ENCODE assay signal across 12 cellular contexts in the genomic region with DNA sequence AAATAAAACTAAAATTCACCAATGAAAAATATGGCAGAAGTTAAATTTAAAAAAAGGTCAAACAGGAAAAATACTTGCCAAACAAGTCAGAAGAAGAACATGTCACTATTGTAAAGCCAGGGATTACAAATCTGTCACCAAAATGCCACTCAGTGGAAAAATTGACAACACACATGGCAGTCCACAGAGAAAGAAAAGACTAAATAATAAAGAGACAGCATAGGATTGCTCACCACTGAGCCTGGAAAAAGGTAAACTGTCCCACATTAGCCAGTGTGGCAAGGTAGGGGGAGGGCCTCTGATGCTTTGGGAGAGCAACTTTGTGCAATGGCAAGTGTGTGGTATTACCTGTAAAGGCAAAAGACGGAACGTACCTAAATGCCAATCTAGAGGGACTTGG.
DNase-seq lines count a peak whose midpoint lies in the region; ATAC-seq lines count a peak whose summit lies in the region.
"Had no signal": no experiment of that assay in that cellular context is flagged by ENCODE, and none has a peak within 500 bp of the region (broad histone marks: within the 10 kb centered on the region; RNA-seq: fewer than 3 reads in every experiment).

No MANE protein-coding gene starts in this region.

- intact Hi-C loops in CD4-positive, alpha-beta memory T cell (cut with micrococcal nuclease), result loop anchor here (10.0 kb wide), 1 partner anchor 121 kb away; no protein-coding TSS in a partner anchor
- intact Hi-C loops in activated T-helper 1 cell treated with anti-CD3 and anti-CD28 coated beads, Interleukin-12 subunit alpha, Interleukin-12 subunit beta, Interleukin-2, Interleukin-4 antibody, amounts not matched to agents 30 ng/mL and 10 ng/mL and 1 ng/mL, durations not matched to agents 14 hours and 24 hours and 36 hours (cut with micrococcal nuclease), result loop anchor here (5.0 to 10.0 kb wide), 4 partner anchors 123 to 1178 kb away; a partner anchor contains a TSS

- H3K4me3 Mint-ChIP-seq in CD4-positive, alpha-beta memory T cell, result peak overlapping the region in 6 of 8 donors; percentile 71 to 82 (median 78)
- H3K4me3 Mint-ChIP-seq in activated T-helper 1 cell treated with anti-CD3 and anti-CD28 coated beads, Interleukin-12 subunit alpha, Interleukin-12 subunit beta, Interleukin-2, Interleukin-4 antibody, amounts not matched to agents 30 ng/mL and 10 ng/mL and 1 ng/mL, durations not matched to agents 14 hours and 24 hours and 36 hours, result no peak overlapping the region
- H3K4me3 Mint-ChIP-seq in natural killer cell treated with Interleukin-12 subunit alpha and Interleukin-12 subunit beta and Interleukin-15 and Interleukin-18, amount 100 ng/mL, for 72 hours, result peak overlapping the region; percentile 77
- no peak overlapping the region for H3K4me3 Mint-ChIP-seq in stimulated activated memory B cell treated with anti-CD40 and anti-IgM and Interleukin-4, amounts not matched to agents 10 μg/mL and 1 μg/mL and 100 μg/mL, for 72 hours

- H3K27ac Mint-ChIP-seq in CD4-positive, alpha-beta memory T cell, result peak overlapping the region in 5 of 7 donors; percentile 45 to 90 (median 73)
- H3K27ac Mint-ChIP-seq in activated T-helper 1 cell treated with anti-CD3 and anti-CD28 coated beads, Interleukin-12 subunit alpha, Interleukin-12 subunit beta, Interleukin-2, Interleukin-4 antibody, amounts not matched to agents 30 ng/mL and 10 ng/mL and 1 ng/mL, durations not matched to agents 14 hours and 24 hours and 36 hours, result peak overlapping the region; percentile 79
- H3K27ac Mint-ChIP-seq in natural killer cell treated with Interleukin-12 subunit alpha and Interleukin-12 subunit beta and Interleukin-15 and Interleukin-18, amount 100 ng/mL, for 72 hours, result peak overlapping the region in 1 of 2 donors; percentile 60
- no peak overlapping the region for H3K27ac Mint-ChIP-seq in stimulated activated memory B cell treated with anti-CD40 and anti-IgM and Interleukin-4, amounts not matched to agents 10 μg/mL and 1 μg/mL and 100 μg/mL, for 72 hours

- peaks cover 28 to 57% (median 40%) of the 10 kb centered on the region in 4 donors for H3K4me1 Mint-ChIP-seq in CD4-positive, alpha-beta memory T cell
- peaks cover 41% of the 10 kb centered on the region for H3K4me1 Mint-ChIP-seq in activated T-helper 1 cell treated with anti-CD3 and anti-CD28 coated beads, Interleukin-12 subunit alpha, Interleukin-12 subunit beta, Interleukin-2, Interleukin-4 antibody, amounts not matched to agents 30 ng/mL and 10 ng/mL and 1 ng/mL, durations not matched to agents 14 hours and 24 hours and 36 hours (ENCODE audit: low read depth)
- peaks cover 39 to 57% of the 10 kb centered on the region in 2 donors for H3K4me1 Mint-ChIP-seq in natural killer cell treated with Interleukin-12 subunit alpha and Interleukin-12 subunit beta and Interleukin-15 and Interleukin-18, amount 100 ng/mL, for 72 hours (ENCODE audit: low read depth in 2 of 2)
- H3K4me1 Mint-ChIP-seq in stimulated activated memory B cell treated with anti-CD40 and anti-IgM and Interleukin-4, amounts not matched to agents 10 μg/mL and 1 μg/mL and 100 μg/mL, for 72 hours, result peaks cover 7% of the 10 kb centered on the region

- CTCF ChIA-PET in CD4-positive, alpha-beta memory T cell (lab: Charles Lee; ENCODE audit: partially characterized antibody), result no interaction called here

- no peaks in the 10 kb centered on the region for H3K36me3 Mint-ChIP-seq in CD4-positive, alpha-beta memory T cell
- H3K36me3 Mint-ChIP-seq in activated T-helper 1 cell treated with anti-CD3 and anti-CD28 coated beads, Interleukin-12 subunit alpha, Interleukin-12 subunit beta, Interleukin-2, Interleukin-4 antibody, amounts not matched to agents 30 ng/mL and 10 ng/mL and 1 ng/mL, durations not matched to agents 14 hours and 24 hours and 36 hours (ENCODE audit: low read depth), result no peaks in the 10 kb centered on the region
- H3K36me3 Mint-ChIP-seq in natural killer cell treated with Interleukin-12 subunit alpha and Interleukin-12 subunit beta and Interleukin-15 and Interleukin-18, amount 100 ng/mL, for 72 hours, result no peaks in the 10 kb centered on the region
- H3K36me3 Mint-ChIP-seq in stimulated activated memory B cell treated with anti-CD40 and anti-IgM and Interleukin-4, amounts not matched to agents 10 μg/mL and 1 μg/mL and 100 μg/mL, for 72 hours, result no peaks in the 10 kb centered on the region

- H3K9ac ChIP-seq in BLaER1 treated with 17β-estradiol and CSF1 and Interleukin-3, amounts not matched to agents 10 nM and 100 nM, result no peak overlapping the region

- H3K4me1 ChIP-seq in BLaER1 treated with 17β-estradiol and CSF1 and Interleukin-3, amounts not matched to agents 10 nM and 100 nM, result peaks cover 24 to 59% (median 34%) of the 10 kb centered on the region in 10 experiments
- H3K4me1 ChIP-seq in CD4-positive, alpha-beta memory T cell (ENCODE audit: insufficient read depth, low read length), result peaks cover 27% of the 10 kb centered on the region

- no peak overlapping the region for H3K27ac ChIP-seq in BLaER1 treated with 17β-estradiol and CSF1 and Interleukin-3, amounts not matched to agents 10 nM and 100 nM
- H3K27ac ChIP-seq in CD4-positive, alpha-beta memory T cell (ENCODE audit: low read depth, low read length), result no peak overlapping the region
- H3K27ac ChIP-seq: colonic mucosa had no signal

- H3K4me3 ChIP-seq in BLaER1 treated with 17β-estradiol and CSF1 and Interleukin-3, amounts not matched to agents 10 nM and 100 nM, result no peak overlapping the region
- no peak overlapping the region for H3K4me3 ChIP-seq in CD4-positive, alpha-beta memory T cell (ENCODE audit: low read length in 2 of 2)
- H3K4me3 ChIP-seq: colonic mucosa, mucosa of descending colon had no signal

- H3K9me3 Mint-ChIP-seq in CD4-positive, alpha-beta memory T cell, result no peaks in the 10 kb centered on the region
- H3K9me3 Mint-ChIP-seq in activated T-helper 1 cell treated with anti-CD3 and anti-CD28 coated beads, Interleukin-12 subunit alpha, Interleukin-12 subunit beta, Interleukin-2, Interleukin-4 antibody, amounts not matched to agents 30 ng/mL and 10 ng/mL and 1 ng/mL, durations not matched to agents 14 hours and 24 hours and 36 hours, result no peaks in the 10 kb centered on the region
- no peaks in the 10 kb centered on the region for H3K9me3 Mint-ChIP-seq in natural killer cell treated with Interleukin-12 subunit alpha and Interleukin-12 subunit beta and Interleukin-15 and Interleukin-18, amount 100 ng/mL, for 72 hours
- no peaks in the 10 kb centered on the region for H3K9me3 Mint-ChIP-seq in stimulated activated memory B cell treated with anti-CD40 and anti-IgM and Interleukin-4, amounts not matched to agents 10 μg/mL and 1 μg/mL and 100 μg/mL, for 72 hours

- H3K36me3 ChIP-seq in BLaER1 treated with 17β-estradiol and CSF1 and Interleukin-3, amounts not matched to agents 10 nM and 100 nM, result no peaks in the 10 kb centered on the region
- no peaks in the 10 kb centered on the region for H3K36me3 ChIP-seq in CD4-positive, alpha-beta memory T cell (ENCODE audit: insufficient read depth, low read length)
- H3K36me3 ChIP-seq: colonic mucosa had no signal

- no peak for ATAC-seq in natural killer cell treated with Interleukin-12 subunit alpha and Interleukin-12 subunit beta and Interleukin-15 and Interleukin-18, amount 100 ng/mL, for 72 hours
- ATAC-seq in HG03469 (IDR thresholded peaks at IDR 0.05; ENCODE audit: unreplicated experiment), result no peak
- no peak for ATAC-seq in stimulated activated memory B cell treated with anti-CD40 and anti-IgM and Interleukin-4, amounts not matched to agents 10 μg/mL and 1 μg/mL and 100 μg/mL, for 72 hours
- ATAC-seq: left colon had no signal

- no peaks in the 10 kb centered on the region for H3K27me3 Mint-ChIP-seq in CD4-positive, alpha-beta memory T cell
- peaks cover 34% of the 10 kb centered on the region for H3K27me3 Mint-ChIP-seq in activated T-helper 1 cell treated with anti-CD3 and anti-CD28 coated beads, Interleukin-12 subunit alpha, Interleukin-12 subunit beta, Interleukin-2, Interleukin-4 antibody, amounts not matched to agents 30 ng/mL and 10 ng/mL and 1 ng/mL, durations not matched to agents 14 hours and 24 hours and 36 hours (ENCODE audit: insufficient read depth)
- peaks cover 0 to 10% of the 10 kb centered on the region in 2 donors for H3K27me3 Mint-ChIP-seq in natural killer cell treated with Interleukin-12 subunit alpha and Interleukin-12 subunit beta and Interleukin-15 and Interleukin-18, amount 100 ng/mL, for 72 hours
- H3K27me3 Mint-ChIP-seq in stimulated activated memory B cell treated with anti-CD40 and anti-IgM and Interleukin-4, amounts not matched to agents 10 μg/mL and 1 μg/mL and 100 μg/mL, for 72 hours, result peaks cover 9% of the 10 kb centered on the region

- H3K27me3 ChIP-seq in BLaER1 treated with 17β-estradiol and CSF1 and Interleukin-3, amounts not matched to agents 10 nM and 100 nM, result no peaks in the 10 kb centered on the region
- H3K27me3 ChIP-seq in CD4-positive, alpha-beta memory T cell (ENCODE audit: insufficient read depth, low read length), result no peaks in the 10 kb centered on the region
- H3K27me3 ChIP-seq: colonic mucosa had no signal

- H4K20me1 ChIP-seq in BLaER1 treated with 17β-estradiol and CSF1 and Interleukin-3, amounts not matched to agents 10 nM and 100 nM, result peaks cover 0 to 7% (median 0%) of the 10 kb centered on the region in 11 experiments; a peak in 1 of 22 replicates

- no peak for DNase-seq in CD4-positive, alpha-beta memory T cell
- DNase-seq in activated T-helper 1 cell treated with anti-CD3 and anti-CD28 coated beads, Interleukin-12 subunit alpha, Interleukin-12 subunit beta, Interleukin-2, Interleukin-4 antibody, amounts not matched to agents 30 ng/mL and 10 ng/mL and 1 ng/mL, durations not matched to agents 14 hours and 24 hours and 36 hours (ENCODE audit: low spot score), result no peak
- no peak for DNase-seq in natural killer cell treated with Interleukin-12 subunit alpha and Interleukin-12 subunit beta and Interleukin-15 and Interleukin-18, amount 100 ng/mL, for 72 hours (ENCODE audit: low spot score)
- DNase-seq in kidney glomerular epithelial cell (lab: John Stamatoyannopoulos, UW), result no peak
- DNase-seq: activated CD4-positive, CD25-positive, alpha-beta regulatory T cell treated with anti-CD3 and anti-CD28 coated beads, Interleukin-2, amount 50 U/mL, for 72 hours; colonic mucosa; left colon; mucosa of descending colon; NCI-H1694 treated with DMSO at 0.1 percent for 48 hours had no signal

- POLR2A ChIA-PET in CD4-positive, alpha-beta memory T cell (lab: Charles Lee; ENCODE audit: partially characterized antibody), result no interaction called here

- H3K4me2 ChIP-seq in BLaER1 treated with 17β-estradiol and CSF1 and Interleukin-3, amounts not matched to agents 10 nM and 100 nM, result peak overlapping the region; percentile 77 to 89 (median 83)

- no peaks in the 10 kb centered on the region for H3K9me3 ChIP-seq in BLaER1 treated with 17β-estradiol and CSF1 and Interleukin-3, amounts not matched to agents 10 nM and 100 nM (replicated peaks in 1 of 11)
- no peaks in the 10 kb centered on the region for H3K9me3 ChIP-seq in CD4-positive, alpha-beta memory T cell (ENCODE audit: control insufficient read depth in 1 of 2, low read length in 2 of 2)
- H3K9me3 ChIP-seq: colonic mucosa, mucosa of descending colon had no signal

Comparison
In these comparisons a context has a peak if more than half of its experiments do, and no peak if none do; other contexts are left out.
1. H3K4me3 Mint-ChIP-seq: peak in CD4-positive, alpha-beta memory T cell (6 of 8) and natural killer cell treated with Interleukin-12 subunit alpha and Interleukin-12 subunit beta and Interleukin-15 and Interleukin-18, amount 100 ng/mL, for 72 hours (single experiment); none in activated T-helper 1 cell treated with anti-CD3 and anti-CD28 coated beads, Interleukin-12 subunit alpha, Interleukin-12 subunit beta, Interleukin-2, Interleukin-4 antibody, amounts not matched to agents 30 ng/mL and 10 ng/mL and 1 ng/mL, durations not matched to agents 14 hours and 24 hours and 36 hours (single experiment) and stimulated activated memory B cell treated with anti-CD40 and anti-IgM and Interleukin-4, amounts not matched to agents 10 μg/mL and 1 μg/mL and 100 μg/mL, for 72 hours (single experiment).